8 cellular contexts compared by ENCODE assay signal in genomic region chr4:48129307-48130014, GRCh38. TPM values are rescaled to one million over a fixed set of nuclear protein-coding genes. Genes with fewer than 3 reads are reported as not detected.
DNase-seq lines count a peak whose midpoint lies in the region; ATAC-seq lines count a peak whose summit lies in the region.

No MANE protein-coding gene starts in this region.

- peak overlapping the region; percentile 78 to 96 (median 95) for H3K27ac Mint-ChIP-seq in CD4-positive, alpha-beta memory T cell
- peak overlapping the region; percentile 94 to 97 for H3K27ac Mint-ChIP-seq in activated naive CD4-positive, alpha-beta T cell treated with anti-CD3 and anti-CD28 coated beads, Interleukin-2, amount 50 U/mL, for 72 hours
- H3K27ac Mint-ChIP-seq in naive thymus-derived CD8-positive, alpha-beta T cell = peak overlapping the region in 9 of 10 donors; percentile 90 to 98 (median 96)

- POLR2A ChIA-PET in CD4-positive, alpha-beta memory T cell (lab: Charles Lee; ENCODE audit: partially characterized antibody) = interaction anchor here (1.0 to 6.5 kb wide), 4 partner anchors 9 to 212 kb away, joined by 4 to 145 read pairs (median 6); partner anchors contain the start of gene SLAIN2
- POLR2A ChIA-PET in naive thymus-derived CD8-positive, alpha-beta T cell (lab: Charles Lee) = interaction anchor here (0.6 to 10.0 kb wide), 7 partner anchors 10 to 815 kb away, joined by 3 to 193 read pairs (median 4); no protein-coding TSS in a partner anchor

- no peaks in the 10 kb centered on the region for H3K27me3 ChIP-seq in CD4-positive, alpha-beta memory T cell (ENCODE audit: insufficient read depth, low read length)

- H3K4me1 Mint-ChIP-seq in CD4-positive, alpha-beta memory T cell = peaks cover 58 to 99% (median 77%) of the 10 kb centered on the region in 4 donors
- H3K4me1 Mint-ChIP-seq in naive thymus-derived CD8-positive, alpha-beta T cell = peaks cover 43 to 81% (median 73%) of the 10 kb centered on the region in 4 donors

- peaks cover 15 to 34% of the 10 kb centered on the region in 2 donors for H3K36me3 Mint-ChIP-seq in CD4-positive, alpha-beta memory T cell
- peaks cover 10 to 43% of the 10 kb centered on the region in 2 donors for H3K36me3 Mint-ChIP-seq in activated naive CD4-positive, alpha-beta T cell treated with anti-CD3 and anti-CD28 coated beads, Interleukin-2, amount 50 U/mL, for 72 hours
- H3K36me3 Mint-ChIP-seq in naive thymus-derived CD8-positive, alpha-beta T cell = peaks cover 14 to 57% (median 26%) of the 10 kb centered on the region in 3 donors

- H3K27ac ChIP-seq in CD4-positive, alpha-beta memory T cell (ENCODE audit: low read depth, low read length) = peak overlapping the region; percentile 46

- peaks cover 77% of the 10 kb centered on the region for H3K4me1 ChIP-seq in CD4-positive, alpha-beta memory T cell (ENCODE audit: insufficient read depth, low read length)

- no peaks in the 10 kb centered on the region for H3K36me3 ChIP-seq in CD4-positive, alpha-beta memory T cell (ENCODE audit: insufficient read depth, low read length)

- peak; percentile 38 to 58 for ATAC-seq in activated naive CD4-positive, alpha-beta T cell treated with anti-CD3 and anti-CD28 coated beads, Interleukin-2, amount 50 U/mL, for 72 hours
- ATAC-seq in naive thymus-derived CD8-positive, alpha-beta T cell = peak; percentile 22 to 33
- no peak for ATAC-seq in HG03342 (IDR thresholded peaks at IDR 0.05; ENCODE audit: unreplicated experiment)

- H3K27me3 Mint-ChIP-seq in CD4-positive, alpha-beta memory T cell = no peaks in the 10 kb centered on the region
- H3K27me3 Mint-ChIP-seq in naive thymus-derived CD8-positive, alpha-beta T cell = no peaks in the 10 kb centered on the region

- intact Hi-C loops in CD4-positive, alpha-beta memory T cell (cut with micrococcal nuclease) = loop anchor here (5.0 to 10.0 kb wide), 3 partner anchors 143 to 665 kb away; partner anchors contain the start of genes COMMD8 and FRYL

- DNase-seq in CD4-positive, alpha-beta memory T cell = no peak
- DNase-seq in NCI-H226 (peak; percentile 34), NCI-H2227 (lab: John Stamatoyannopoulos, UW; ENCODE audit: unreplicated experiment) (no peak), iPS-NIHi7 (ENCODE audit: extremely low spot score) (no peak), cerebellar nuclear complex (lab: John Stamatoyannopoulos, UW) (no peak)
- DNase-seq in activated naive CD4-positive, alpha-beta T cell treated with anti-CD3 and anti-CD28 coated beads, Interleukin-2, amount 50 U/mL, for 72 hours (ENCODE audit: low spot score in 2 of 2) = peak; percentile 47 to 67
- DNase-seq in naive thymus-derived CD8-positive, alpha-beta T cell = peak in 6 of 10 donors; percentile 11 to 47 (median 24)

- peak overlapping the region in 1 of 2 donors; percentile 29 for H3K4me3 ChIP-seq in CD4-positive, alpha-beta memory T cell (ENCODE audit: low read length in 2 of 2)

- peaks cover 0 to 2% (median 0%) of the 10 kb centered on the region in 8 donors for H3K9me3 Mint-ChIP-seq in CD4-positive, alpha-beta memory T cell
- H3K9me3 Mint-ChIP-seq in activated naive CD4-positive, alpha-beta T cell treated with anti-CD3 and anti-CD28 coated beads, Interleukin-2, amount 50 U/mL, for 72 hours = no peaks in the 10 kb centered on the region
- H3K9me3 Mint-ChIP-seq in naive thymus-derived CD8-positive, alpha-beta T cell = no peaks in the 10 kb centered on the region

- CTCF ChIA-PET in CD4-positive, alpha-beta memory T cell (lab: Charles Lee; ENCODE audit: partially characterized antibody) = interaction anchor here (1.0 to 11.8 kb wide), 7 partner anchors 9 to 145 kb away, joined by 3 to 313 read pairs (median 12); partner anchors contain the start of gene TXK

- no peaks in the 10 kb centered on the region for H3K9me3 ChIP-seq in CD4-positive, alpha-beta memory T cell (ENCODE audit: control insufficient read depth in 1 of 2, low read length in 2 of 2)

- peak overlapping the region; percentile 53 to 98 (median 94) for H3K4me3 Mint-ChIP-seq in CD4-positive, alpha-beta memory T cell
- peak overlapping the region; percentile 79 to 98 (median 92) for H3K4me3 Mint-ChIP-seq in naive thymus-derived CD8-positive, alpha-beta T cell

RNA-seq across cellular contexts. Expression of gene TXK, which starts 4.6 kb away (rescaled TPM):
- total RNA-seq in CD4-positive, alpha-beta memory T cell = 10 to 100 TPM; 44.8 to 48.7 TPM
- 10 to 100 TPM; 53.3 to 54.0 TPM for polyA plus RNA-seq in CD4-positive, alpha-beta memory T cell
- total RNA-seq in activated naive CD4-positive, alpha-beta T cell treated with anti-CD3 and anti-CD28 coated beads, Interleukin-2, amount 50 U/mL, for 72 hours = 10 to 100 TPM; 16.4 to 48.2 TPM
- total RNA-seq in naive thymus-derived CD8-positive, alpha-beta T cell = 100 to 1,000 TPM; 135 to 140 TPM
- polyA plus RNA-seq in naive thymus-derived CD8-positive, alpha-beta T cell = 10 to 100 TPM; 57.8 to 92.2 (median 60.4) TPM

Comparison
In these comparisons a context has a peak if more than half of its experiments do, and no peak if none do; other contexts are left out.
1. DNase-seq: peak in NCI-H226 (single experiment), activated naive CD4-positive, alpha-beta T cell treated with anti-CD3 and anti-CD28 coated beads, Interleukin-2, amount 50 U/mL, for 72 hours (2 of 2) and naive thymus-derived CD8-positive, alpha-beta T cell (6 of 10); none in CD4-positive, alpha-beta memory T cell (0 of 5), NCI-H2227 (single experiment), iPS-NIHi7 (single experiment) and cerebellar nuclear complex (0 of 2).
2. Peak in every context shown above with its lines, with median percentiles within 50 percentile points of each other: H3K27ac Mint-ChIP-seq.